31 cellular contexts compared by ENCODE assay signal in the genomic region with DNA sequence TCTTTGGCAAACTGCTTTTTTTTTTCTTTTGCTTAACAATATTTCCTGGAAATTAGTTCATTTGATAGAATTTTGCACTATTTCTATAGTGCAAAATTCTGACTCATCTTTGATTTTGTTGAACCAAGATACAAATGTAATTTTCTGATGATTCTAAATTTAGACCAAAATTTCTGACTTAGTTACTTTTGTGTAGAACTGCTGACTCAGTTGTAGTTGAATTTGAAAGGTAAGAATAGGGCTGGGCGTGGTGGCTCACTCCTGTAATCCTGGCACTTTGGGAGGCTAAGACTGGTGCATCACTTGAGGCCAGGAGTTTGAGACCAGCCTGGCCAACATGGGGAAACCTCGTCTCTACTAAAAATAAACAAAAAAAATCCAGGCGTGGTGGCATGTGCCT.
"Had no signal": no experiment of that assay in that cellular context is flagged by ENCODE, and none has a peak within 500 bp of the region (broad histone marks: within the 10 kb centered on the region; RNA-seq: fewer than 3 reads in every experiment).

No MANE protein-coding gene starts in this region.

- H3K36me3 ChIP-seq: Peyer's patch had no signal

- H3K4me3 Mint-ChIP-seq: activated CD4-positive, alpha-beta T cell treated with anti-CD3 and anti-CD28 coated beads, Interleukin-2, amount 10 ng/mL, durations not matched to agents 24 days and 14 days; activated CD8-positive, alpha-beta T cell treated with anti-CD3 and anti-CD28 coated beads for 36 hours; activated naive CD4-positive, alpha-beta T cell treated with anti-CD3 and anti-CD28 coated beads, Interleukin-2, amount 50 U/mL, for 24 hours; activated naive CD8-positive, alpha-beta T cell treated with anti-CD3 and anti-CD28 coated beads, Interleukin-2, amount 10 ng/mL, durations not matched to agents 7 days and 5 days; activated T-cell treated with anti-CD3 and anti-CD28 coated beads, Interleukin-2, amount 50 U/mL, for 24 hours; brain had no signal

- H3K27me3 Mint-ChIP-seq: activated CD4-positive, alpha-beta T cell treated with anti-CD3 and anti-CD28 coated beads, Interleukin-2, amount 10 ng/mL, durations not matched to agents 24 days and 14 days; activated CD8-positive, alpha-beta T cell treated with anti-CD3 and anti-CD28 coated beads for 36 hours; activated naive CD4-positive, alpha-beta T cell treated with anti-CD3 and anti-CD28 coated beads, Interleukin-2, amount 50 U/mL, for 24 hours; activated naive CD8-positive, alpha-beta T cell treated with anti-CD3 and anti-CD28 coated beads, Interleukin-2, amount 10 ng/mL, durations not matched to agents 7 days and 5 days; activated T-cell treated with anti-CD3 and anti-CD28 coated beads, Interleukin-2, amount 50 U/mL, for 24 hours; brain had no signal

- H3K4me3 ChIP-seq: Peyer's patch, SK-N-MC had no signal

- ATAC-seq: activated CD8-positive, alpha-beta T cell treated with anti-CD3 and anti-CD28 coated beads for 36 hours had no signal

- DNase-seq: activated CD4-positive, alpha-beta T cell treated with anti-CD3 and anti-CD28 coated beads, Interleukin-2, amount 10 ng/mL, durations not matched to agents 24 days and 14 days; activated CD4-positive, alpha-beta T cell treated with anti-CD3 and anti-CD28 coated beads, Interleukin-2, amount 50 U/mL, for 4 hours; activated CD8-positive, alpha-beta T cell treated with anti-CD3 and anti-CD28 coated beads for 36 hours; activated gamma-delta T cell; activated naive CD4-positive, alpha-beta T cell treated with Interleukin-2 at 50 U/mL for 16 hours; activated naive CD8-positive, alpha-beta T cell treated with anti-CD3 and anti-CD28 coated beads, Interleukin-2, amount 10 ng/mL, durations not matched to agents 7 days and 5 days; activated T-cell treated with anti-CD3 and anti-CD28 coated beads, Interleukin-2, amount 50 U/mL, for 24 hours; amygdala; caudate nucleus; cerebellar nuclear complex; Kasumi-1; MM.1S; MV-4-11; NCI-H1092; NCI-H1436 treated with DMSO at 0.1 percent for 48 hours; NCI-H1694 treated with DMSO at 0.1 percent for 48 hours; NCI-H2029; NCI-H510A; NCI-H526; NCI-H748 treated with DMSO at 0.1 percent for 48 hours; NK-92 treated with Interleukin-12 subunit alpha and Interleukin-12 subunit beta, amount 100 ng/mL, for 24 hours; Peyer's patch; Right ventricle myocardium superior; RPMI8226; T1000 had no signal

- FAIRE-seq: bronchial epithelial cell, TTC549 had no signal

- H3K27me3 ChIP-seq: Peyer's patch had no signal

- H3K9me3 ChIP-seq: Peyer's patch had no signal

- H3K27ac ChIP-seq: Peyer's patch, SK-N-MC had no signal

- H3K27ac Mint-ChIP-seq: activated CD4-positive, alpha-beta T cell treated with anti-CD3 and anti-CD28 coated beads, Interleukin-2, amount 10 ng/mL, durations not matched to agents 24 days and 14 days; activated CD8-positive, alpha-beta T cell treated with anti-CD3 and anti-CD28 coated beads for 36 hours; activated naive CD4-positive, alpha-beta T cell treated with anti-CD3 and anti-CD28 coated beads, Interleukin-2, amount 50 U/mL, for 24 hours; activated naive CD8-positive, alpha-beta T cell treated with anti-CD3 and anti-CD28 coated beads, Interleukin-2, amount 10 ng/mL, durations not matched to agents 7 days and 5 days; activated T-cell treated with anti-CD3 and anti-CD28 coated beads, Interleukin-2, amount 50 U/mL, for 24 hours; activated T-helper 2 cell treated with anti-CD3 and anti-CD28 coated beads, Interferon-gamma antibody, Interleukin-2, Interleukin-4, amounts not matched to agents 10 μg/mL and 5 μg/mL and 100 μg/mL, durations not matched to agents 14 hours and 24 hours and 36 hours; brain had no signal

- H3K4me1 Mint-ChIP-seq: activated CD4-positive, alpha-beta T cell treated with anti-CD3 and anti-CD28 coated beads, Interleukin-2, amount 10 ng/mL, durations not matched to agents 24 days and 14 days; activated naive CD4-positive, alpha-beta T cell treated with anti-CD3 and anti-CD28 coated beads, Interleukin-2, amount 50 U/mL, for 24 hours; activated naive CD8-positive, alpha-beta T cell treated with anti-CD3 and anti-CD28 coated beads, Interleukin-2, amount 10 ng/mL, durations not matched to agents 7 days and 5 days; brain had no signal

- H3K4me1 ChIP-seq: Peyer's patch had no signal
